In genomic region chr5:151212361-151212899, GRCh38 we compare ENCODE assay signal across 8 cellular contexts. TPM values are rescaled to one million over a fixed set of nuclear protein-coding genes. Genes with fewer than 3 reads are reported as not detected.
DNase-seq lines count a peak whose midpoint lies in the region; ATAC-seq lines count a peak whose summit lies in the region.

No MANE protein-coding gene starts in this region.

- H3K27me3 Mint-ChIP-seq in CD8-positive, alpha-beta memory T cell: peaks cover 0 to 2% of the 10 kb centered on the region in 2 donors
- no peaks in the 10 kb centered on the region for H3K27me3 Mint-ChIP-seq in activated T-helper 1 cell treated with anti-CD3 and anti-CD28 coated beads, Interleukin-12 subunit alpha, Interleukin-12 subunit beta, Interleukin-2, Interleukin-4 antibody, amounts not matched to agents 30 ng/mL and 10 ng/mL and 1 ng/mL, durations not matched to agents 14 hours and 24 hours and 36 hours (ENCODE audit: insufficient read depth)
- H3K27me3 Mint-ChIP-seq in natural killer cell treated with Interleukin-12 subunit alpha and Interleukin-12 subunit beta and Interleukin-15 and Interleukin-18, amount 100 ng/mL, for 72 hours: no peaks in the 10 kb centered on the region

- H3K36me3 Mint-ChIP-seq in CD8-positive, alpha-beta memory T cell: peaks cover 0 to 37% (median 4%) of the 10 kb centered on the region in 3 donors
- H3K36me3 Mint-ChIP-seq in activated T-helper 1 cell treated with anti-CD3 and anti-CD28 coated beads, Interleukin-12 subunit alpha, Interleukin-12 subunit beta, Interleukin-2, Interleukin-4 antibody, amounts not matched to agents 30 ng/mL and 10 ng/mL and 1 ng/mL, durations not matched to agents 14 hours and 24 hours and 36 hours (ENCODE audit: low read depth): peaks cover 26% of the 10 kb centered on the region
- H3K36me3 Mint-ChIP-seq in natural killer cell treated with Interleukin-12 subunit alpha and Interleukin-12 subunit beta and Interleukin-15 and Interleukin-18, amount 100 ng/mL, for 72 hours: peaks cover 4% of the 10 kb centered on the region

- H3K9me3 Mint-ChIP-seq in CD8-positive, alpha-beta memory T cell: no peaks in the 10 kb centered on the region
- H3K9me3 Mint-ChIP-seq in activated T-helper 1 cell treated with anti-CD3 and anti-CD28 coated beads, Interleukin-12 subunit alpha, Interleukin-12 subunit beta, Interleukin-2, Interleukin-4 antibody, amounts not matched to agents 30 ng/mL and 10 ng/mL and 1 ng/mL, durations not matched to agents 14 hours and 24 hours and 36 hours: no peaks in the 10 kb centered on the region
- H3K9me3 Mint-ChIP-seq in natural killer cell treated with Interleukin-12 subunit alpha and Interleukin-12 subunit beta and Interleukin-15 and Interleukin-18, amount 100 ng/mL, for 72 hours: no peaks in the 10 kb centered on the region

- peaks cover 9% of the 10 kb centered on the region for H3K36me3 ChIP-seq in CD8-positive, alpha-beta memory T cell (ENCODE audit: insufficient read depth, low read length)

- CTCF ChIA-PET in CD8-positive, alpha-beta memory T cell (lab: Charles Lee): interaction anchor here (1.3 to 4.7 kb wide), 8 partner anchors 10 to 56 kb away, joined by 3 to 69 read pairs (median 10); partner anchors contain the start of genes ANXA6, CCDC69 and GM2A

- no peak for DNase-seq in CD8-positive, alpha-beta memory T cell
- peak; percentile 21 for DNase-seq in activated T-helper 1 cell treated with anti-CD3 and anti-CD28 coated beads, Interleukin-12 subunit alpha, Interleukin-12 subunit beta, Interleukin-2, Interleukin-4 antibody, amounts not matched to agents 30 ng/mL and 10 ng/mL and 1 ng/mL, durations not matched to agents 14 hours and 24 hours and 36 hours (ENCODE audit: low spot score)
- no peak for DNase-seq in natural killer cell treated with Interleukin-12 subunit alpha and Interleukin-12 subunit beta and Interleukin-15 and Interleukin-18, amount 100 ng/mL, for 72 hours (ENCODE audit: low spot score)
- no peak for DNase-seq in anterior cingulate cortex (lab: John Stamatoyannopoulos, UW)
- no peak for DNase-seq in iPS-NIHi7 (ENCODE audit: extremely low spot score)
- no peak for DNase-seq in substantia nigra (lab: John Stamatoyannopoulos, UW)

- ATAC-seq in GM21515 (IDR thresholded peaks at IDR 0.05; ENCODE audit: unreplicated experiment): peak; percentile 3
- ATAC-seq in natural killer cell treated with Interleukin-12 subunit alpha and Interleukin-12 subunit beta and Interleukin-15 and Interleukin-18, amount 100 ng/mL, for 72 hours: no peak
- no peak for ATAC-seq in GM21737 (IDR thresholded peaks at IDR 0.05; ENCODE audit: unreplicated experiment)

- intact Hi-C loops in activated T-helper 1 cell treated with anti-CD3 and anti-CD28 coated beads, Interleukin-12 subunit alpha, Interleukin-12 subunit beta, Interleukin-2, Interleukin-4 antibody, amounts not matched to agents 30 ng/mL and 10 ng/mL and 1 ng/mL, durations not matched to agents 14 hours and 24 hours and 36 hours (cut with micrococcal nuclease): loop anchor here (5.0 to 10.0 kb wide), 5 partner anchors 420 to 1658 kb away; partner anchors contain the start of genes ATOX1, CSNK1A1 and RBM22

- H3K27me3 ChIP-seq in CD8-positive, alpha-beta memory T cell (ENCODE audit: insufficient read depth, low read length, poor library complexity, severe bottlenecking): no peaks in the 10 kb centered on the region

- peaks cover 94% of the 10 kb centered on the region for H3K4me1 ChIP-seq in CD8-positive, alpha-beta memory T cell (ENCODE audit: insufficient read depth, low read length)

- no peaks in the 10 kb centered on the region for H3K9me3 ChIP-seq in CD8-positive, alpha-beta memory T cell (ENCODE audit: low read length)

- H3K4me3 Mint-ChIP-seq in CD8-positive, alpha-beta memory T cell: peak overlapping the region; percentile 83 to 95 (median 92)
- peak overlapping the region; percentile 91 for H3K4me3 Mint-ChIP-seq in activated T-helper 1 cell treated with anti-CD3 and anti-CD28 coated beads, Interleukin-12 subunit alpha, Interleukin-12 subunit beta, Interleukin-2, Interleukin-4 antibody, amounts not matched to agents 30 ng/mL and 10 ng/mL and 1 ng/mL, durations not matched to agents 14 hours and 24 hours and 36 hours
- H3K4me3 Mint-ChIP-seq in natural killer cell treated with Interleukin-12 subunit alpha and Interleukin-12 subunit beta and Interleukin-15 and Interleukin-18, amount 100 ng/mL, for 72 hours: peak overlapping the region; percentile 95

- POLR2A ChIA-PET in CD8-positive, alpha-beta memory T cell (lab: Charles Lee): interaction anchor here (0.5 to 5.1 kb wide), 5 partner anchors 8 to 62 kb away, joined by 3 to 74 read pairs (median 4); partner anchors contain the start of gene CCDC69

- H3K4me1 Mint-ChIP-seq in CD8-positive, alpha-beta memory T cell: peaks cover 82 to 95% (median 90%) of the 10 kb centered on the region in 3 donors
- peaks cover 81% of the 10 kb centered on the region for H3K4me1 Mint-ChIP-seq in activated T-helper 1 cell treated with anti-CD3 and anti-CD28 coated beads, Interleukin-12 subunit alpha, Interleukin-12 subunit beta, Interleukin-2, Interleukin-4 antibody, amounts not matched to agents 30 ng/mL and 10 ng/mL and 1 ng/mL, durations not matched to agents 14 hours and 24 hours and 36 hours (ENCODE audit: low read depth)
- peaks cover 60 to 67% of the 10 kb centered on the region in 2 donors for H3K4me1 Mint-ChIP-seq in natural killer cell treated with Interleukin-12 subunit alpha and Interleukin-12 subunit beta and Interleukin-15 and Interleukin-18, amount 100 ng/mL, for 72 hours (ENCODE audit: low read depth in 2 of 2)

- H3K27ac Mint-ChIP-seq in CD8-positive, alpha-beta memory T cell: peak overlapping the region; percentile 87 to 99 (median 98)
- H3K27ac Mint-ChIP-seq in activated T-helper 1 cell treated with anti-CD3 and anti-CD28 coated beads, Interleukin-12 subunit alpha, Interleukin-12 subunit beta, Interleukin-2, Interleukin-4 antibody, amounts not matched to agents 30 ng/mL and 10 ng/mL and 1 ng/mL, durations not matched to agents 14 hours and 24 hours and 36 hours: peak overlapping the region; percentile 95
- peak overlapping the region; percentile 94 to 98 for H3K27ac Mint-ChIP-seq in natural killer cell treated with Interleukin-12 subunit alpha and Interleukin-12 subunit beta and Interleukin-15 and Interleukin-18, amount 100 ng/mL, for 72 hours

- peak overlapping the region; percentile 85 for H3K4me3 ChIP-seq in CD8-positive, alpha-beta memory T cell (ENCODE audit: low read length)

- peak overlapping the region; percentile 44 for H3K27ac ChIP-seq in CD8-positive, alpha-beta memory T cell (ENCODE audit: low read depth, low read length)
- H3K27ac ChIP-seq in substantia nigra (ENCODE audit: low read depth, low read length, poor library complexity, severe bottlenecking): no peak overlapping the region

RNA-seq across cellular contexts. Expression of gene CCDC69, which starts 11.5 kb away (rescaled TPM):
- 10 to 100 TPM; 47.9 to 50.5 TPM for total RNA-seq in CD8-positive, alpha-beta memory T cell
- polyA plus RNA-seq in CD8-positive, alpha-beta memory T cell: 134 TPM
- 24.3 and 25.4 TPM in 2 replicates for total RNA-seq in activated T-helper 1 cell treated with anti-CD3 and anti-CD28 coated beads, Interleukin-12 subunit alpha, Interleukin-12 subunit beta, Interleukin-2, Interleukin-4 antibody, amounts not matched to agents 30 ng/mL and 10 ng/mL and 1 ng/mL, durations not matched to agents 14 hours and 24 hours and 36 hours
- total RNA-seq in natural killer cell treated with Interleukin-12 subunit alpha and Interleukin-12 subunit beta and Interleukin-15 and Interleukin-18, amount 100 ng/mL, for 72 hours: 10 to 100 TPM; 59.6 to 98.5 TPM

RNA-seq across cellular contexts. Expression of gene GM2A, which starts 40.6 kb away (rescaled TPM):
- total RNA-seq in CD8-positive, alpha-beta memory T cell: 10 to 100 TPM; 12.7 to 14.9 TPM
- polyA plus RNA-seq in CD8-positive, alpha-beta memory T cell: 4.7 TPM
- 16.9 and 21.1 TPM in 2 replicates for total RNA-seq in activated T-helper 1 cell treated with anti-CD3 and anti-CD28 coated beads, Interleukin-12 subunit alpha, Interleukin-12 subunit beta, Interleukin-2, Interleukin-4 antibody, amounts not matched to agents 30 ng/mL and 10 ng/mL and 1 ng/mL, durations not matched to agents 14 hours and 24 hours and 36 hours
- 10 to 100 TPM; 15.4 to 15.9 TPM for total RNA-seq in natural killer cell treated with Interleukin-12 subunit alpha and Interleukin-12 subunit beta and Interleukin-15 and Interleukin-18, amount 100 ng/mL, for 72 hours

RNA-seq across cellular contexts. Expression of gene ANXA6, which starts 54.9 kb away (rescaled TPM):
- 100 to 1,000 TPM; 452 to 459 TPM for total RNA-seq in CD8-positive, alpha-beta memory T cell
- 351 TPM for polyA plus RNA-seq in CD8-positive, alpha-beta memory T cell
- 286 and 301 TPM in 2 replicates for total RNA-seq in activated T-helper 1 cell treated with anti-CD3 and anti-CD28 coated beads, Interleukin-12 subunit alpha, Interleukin-12 subunit beta, Interleukin-2, Interleukin-4 antibody, amounts not matched to agents 30 ng/mL and 10 ng/mL and 1 ng/mL, durations not matched to agents 14 hours and 24 hours and 36 hours
- total RNA-seq in natural killer cell treated with Interleukin-12 subunit alpha and Interleukin-12 subunit beta and Interleukin-15 and Interleukin-18, amount 100 ng/mL, for 72 hours: 100 to 1,000 TPM; 271 to 398 TPM
